29 cellular contexts compared by ENCODE assay signal in the genomic region with DNA sequence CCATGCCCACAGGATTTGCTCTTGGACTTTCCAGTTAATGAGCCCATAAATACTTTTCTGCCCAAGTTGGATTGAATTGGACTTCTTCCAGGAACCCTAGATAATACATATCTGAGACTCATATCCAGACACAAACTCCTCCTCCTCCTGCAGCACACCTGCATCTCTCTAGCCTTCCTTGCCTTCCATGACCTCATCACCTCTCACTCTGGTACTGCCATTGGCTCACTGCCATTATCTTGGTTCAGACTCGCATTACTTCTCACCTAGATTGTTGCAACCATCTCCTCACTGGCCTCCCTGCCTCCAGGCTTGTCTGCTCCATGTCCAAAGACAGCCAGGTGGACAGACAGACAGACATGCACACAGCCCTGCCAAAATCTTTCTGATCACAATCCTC. TPM values are rescaled to one million over a fixed set of nuclear protein-coding genes. Genes with fewer than 3 reads are reported as not detected.
"Had no signal": no experiment of that assay in that cellular context is flagged by ENCODE, and none has a peak within 500 bp of the region (broad histone marks: within the 10 kb centered on the region; RNA-seq: fewer than 3 reads in every experiment).

No MANE protein-coding gene starts in this region.

- H3K4me3 ChIP-seq: colonic mucosa, coronary artery, dorsolateral prefrontal cortex, esophagus muscularis mucosa, esophagus squamous epithelium, gastroesophageal sphincter, heart left ventricle, heart right ventricle had no signal

- H3K27ac Mint-ChIP-seq: dendritic cell treated with granulocyte-macrophage colony-stimulating factor and Interleukin-4, amounts not matched to agents 40 ng/mL and 50 ng/mL, for 4 days; effector memory CD8-positive, alpha-beta T cell; endodermal cell had no signal

- ATAC-seq: effector memory CD8-positive, alpha-beta T cell; esophagus mucosa; foreskin keratinocyte; gastroesophageal sphincter; heart left ventricle; heart right ventricle had no signal

- FAIRE-seq: colon, endometrium, endothelial cell of umbilical vein, frontal cortex had no signal

- H3K4me3 Mint-ChIP-seq: dendritic cell treated with granulocyte-macrophage colony-stimulating factor and Interleukin-4, amounts not matched to agents 40 ng/mL and 50 ng/mL, for 4 days; effector memory CD8-positive, alpha-beta T cell; endodermal cell had no signal

- H3K27me3 ChIP-seq: colonic mucosa had no signal

- H3K36me3 ChIP-seq: colonic mucosa, esophagus muscularis mucosa, esophagus squamous epithelium, gastroesophageal sphincter, heart left ventricle, heart right ventricle had no signal

- H3K9me3 ChIP-seq: colonic mucosa, gastroesophageal sphincter, heart left ventricle, heart right ventricle had no signal

- H3K27ac ChIP-seq: colonic mucosa, coronary artery, dorsolateral prefrontal cortex, epithelial cell of prostate, esophagus muscularis mucosa, esophagus squamous epithelium, foreskin keratinocyte, gastroesophageal sphincter, heart left ventricle, heart right ventricle had no signal

- H3K9me3 Mint-ChIP-seq: dendritic cell treated with granulocyte-macrophage colony-stimulating factor and Interleukin-4, amounts not matched to agents 40 ng/mL and 50 ng/mL, for 4 days had no signal

- DNase-seq: colonic mucosa; cortex of kidney; dermis blood vessel endothelial cell; dorsolateral prefrontal cortex; effector CD4-positive, alpha-beta T cell; effector CD8-positive, alpha-beta T cell; effector memory CD4-positive, alpha-beta T cell; effector memory CD8-positive, alpha-beta T cell; endodermal cell; erythroblast; esophagus squamous epithelium; foreskin fibroblast; foreskin keratinocyte; foreskin melanocyte; glutamatergic neuron; head of caudate nucleus; heart left ventricle; heart right ventricle had no signal

- H3K4me1 ChIP-seq: colonic mucosa, foreskin keratinocyte had no signal

RNA-seq across cellular contexts. Expression of a gene that starts 4.8 kb away (rescaled TPM):
- polyA plus RNA-seq: fibroblast of lung had no signal
